ENCODE assay signal across 12 cellular contexts in genomic region chr19:47122359-47123335, GRCh38. TPM values are rescaled to one million over a fixed set of nuclear protein-coding genes. Genes with fewer than 3 reads are reported as not detected.
DNase-seq lines count a peak whose midpoint lies in the region; ATAC-seq and TF ChIP-seq lines count a peak whose summit lies in the region.
"Had no signal": no experiment of that assay in that cellular context is flagged by ENCODE, and none has a peak within 500 bp of the region (broad histone marks: within the 10 kb centered on the region; RNA-seq: fewer than 3 reads in every experiment).

No MANE protein-coding gene starts in this region.

- H3K4me2 ChIP-seq in smooth muscle cell, result no peak overlapping the region

- H3K4me3 ChIP-seq in fibroblast of villous mesenchyme (ENCODE audit: low read depth, low read length), result no peak overlapping the region
- no peak overlapping the region for H3K4me3 ChIP-seq in smooth muscle cell
- H3K4me3 ChIP-seq: heart right ventricle, mucosa of descending colon had no signal

- peak overlapping the region; percentile 47 for H3K27ac ChIP-seq in smooth muscle cell (ENCODE audit: low read depth)
- H3K27ac ChIP-seq: 22Rv1, heart right ventricle had no signal

- WGBS in smooth muscle cell (ENCODE audit: low lambda C conversion rate), result 67% methylated on average over 14 of the region's 14 CpGs

- H3K4me3 Mint-ChIP-seq in activated naive CD4-positive, alpha-beta T cell treated with anti-CD3 and anti-CD28 coated beads, Interleukin-2, amount 50 U/mL, for 24 hours, result no peak overlapping the region

- H3K36me3 Mint-ChIP-seq in activated naive CD4-positive, alpha-beta T cell treated with anti-CD3 and anti-CD28 coated beads, Interleukin-2, amount 50 U/mL, for 24 hours, result peaks cover 2% of the 10 kb centered on the region
- no peaks in the 10 kb centered on the region for H3K36me3 Mint-ChIP-seq in activated naive CD4-positive, alpha-beta T cell treated with anti-CD3 and anti-CD28 coated beads, Interleukin-2, amount 50 U/mL, for 72 hours

- no peaks in the 10 kb centered on the region for H3K27me3 Mint-ChIP-seq in activated naive CD4-positive, alpha-beta T cell treated with anti-CD3 and anti-CD28 coated beads, Interleukin-2, amount 50 U/mL, for 24 hours

- H4K20me1 ChIP-seq in smooth muscle cell (ENCODE audit: low read depth), result no peaks in the 10 kb centered on the region

- no peaks in the 10 kb centered on the region for H3K4me1 ChIP-seq in smooth muscle cell (ENCODE audit: low read depth)

- no peaks in the 10 kb centered on the region for H3K9me3 ChIP-seq in smooth muscle cell (replicated peaks; ENCODE audit: low read depth)
- H3K9me3 ChIP-seq: heart right ventricle, mucosa of descending colon had no signal

- H2AFZ ChIP-seq in smooth muscle cell (ENCODE audit: low read depth), result no peak overlapping the region

- no peaks in the 10 kb centered on the region for H3K9me3 Mint-ChIP-seq in activated naive CD4-positive, alpha-beta T cell treated with anti-CD3 and anti-CD28 coated beads, Interleukin-2, amount 50 U/mL, for 24 hours
- H3K9me3 Mint-ChIP-seq in activated naive CD4-positive, alpha-beta T cell treated with anti-CD3 and anti-CD28 coated beads, Interleukin-2, amount 50 U/mL, for 72 hours, result no peaks in the 10 kb centered on the region

- no peaks in the 10 kb centered on the region for H3K79me2 ChIP-seq in smooth muscle cell (ENCODE audit: low read depth)

- peak overlapping the region; percentile 6 for H3K27ac Mint-ChIP-seq in activated naive CD4-positive, alpha-beta T cell treated with anti-CD3 and anti-CD28 coated beads, Interleukin-2, amount 50 U/mL, for 24 hours
- no peak overlapping the region for H3K27ac Mint-ChIP-seq in activated naive CD4-positive, alpha-beta T cell treated with anti-CD3 and anti-CD28 coated beads, Interleukin-2, amount 50 U/mL, for 72 hours

- H3K27me3 ChIP-seq in smooth muscle cell (ENCODE audit: low read depth), result no peaks in the 10 kb centered on the region
- H3K27me3 ChIP-seq: heart right ventricle had no signal

- H3F3A ChIP-seq in smooth muscle cell (ENCODE audit: low read depth), result no peaks in the 10 kb centered on the region

- no peak for TF ChIP-seq CTCF in fibroblast of villous mesenchyme (IDR thresholded peaks at IDR 0.05; ENCODE audit: insufficient read depth, low read depth, low read length)
- no peak for TF ChIP-seq CTCF in smooth muscle cell (IDR thresholded peaks at IDR 0.05; ENCODE audit: borderline replicate concordance, insufficient read depth, poor library complexity, severe bottlenecking)

- H3K36me3 ChIP-seq in smooth muscle cell (ENCODE audit: low read depth), result no peaks in the 10 kb centered on the region
- H3K36me3 ChIP-seq: heart right ventricle had no signal

- peaks cover 6% of the 10 kb centered on the region for H3K4me1 Mint-ChIP-seq in activated naive CD4-positive, alpha-beta T cell treated with anti-CD3 and anti-CD28 coated beads, Interleukin-2, amount 50 U/mL, for 24 hours

- ATAC-seq in activated naive CD4-positive, alpha-beta T cell treated with anti-CD3 and anti-CD28 coated beads, Interleukin-2, amount 50 U/mL, for 72 hours, result no peak
- ATAC-seq in GM18858 (IDR thresholded peaks at IDR 0.05; ENCODE audit: unreplicated experiment), result no peak
- ATAC-seq: mucosa of descending colon had no signal

- no peak overlapping the region for H3K9ac ChIP-seq in smooth muscle cell (ENCODE audit: low read depth)

- DNase-seq in activated naive CD4-positive, alpha-beta T cell treated with anti-CD3 and anti-CD28 coated beads, Interleukin-2, amount 50 U/mL, for 72 hours (ENCODE audit: low spot score in 2 of 2), result no peak
- DNase-seq in SW480 (ENCODE audit: low spot score) (peak; percentile 60), fibroblast of villous mesenchyme (ENCODE audit: low read depth) (peak; percentile 76), smooth muscle cell (lab: John Stamatoyannopoulos, UW; ENCODE audit: unreplicated experiment) (no peak), superior temporal gyrus (ENCODE audit: extremely low spot score) (no peak), NCI-H1436 (lab: John Stamatoyannopoulos, UW) (no peak)
- DNase-seq: activated T-cell treated with anti-CD3 and anti-CD28 coated beads, Interleukin-2, amount 50 U/mL, for 1 hour; heart right ventricle; mucosa of descending colon had no signal

RNA-seq across cellular contexts. Expression of gene SAE1, which starts 8.0 kb away (rescaled TPM):
- total RNA-seq in activated naive CD4-positive, alpha-beta T cell treated with anti-CD3 and anti-CD28 coated beads, Interleukin-2, amount 50 U/mL, for 72 hours, result 100 to 1,000 TPM; 121 to 178 TPM
- 155 and 160 TPM in 2 replicates for total RNA-seq in fibroblast of villous mesenchyme
- 65.9 and 67.4 TPM in 2 replicates for total RNA-seq in smooth muscle cell
- polyA plus RNA-seq in smooth muscle cell, result 70.8 and 89.4 TPM in 2 replicates

RNA-seq across cellular contexts. Expression of gene ZC3H4, which starts 9.1 kb away (rescaled TPM):
- 100 to 1,000 TPM in 1 of 2 donors, 10 to 100 TPM in 1; 49.8 to 112 TPM for total RNA-seq in activated naive CD4-positive, alpha-beta T cell treated with anti-CD3 and anti-CD28 coated beads, Interleukin-2, amount 50 U/mL, for 72 hours
- total RNA-seq in fibroblast of villous mesenchyme (16.0 and 16.8 TPM in 2 replicates), smooth muscle cell (6.6 and 9.3 TPM in 2 replicates)
- 1.9 and 3.5 TPM in 2 replicates for polyA plus RNA-seq in smooth muscle cell

Comparison
In these comparisons a context has a peak if more than half of its experiments do, and no peak if none do; other contexts are left out.
1. DNase-seq: peak in SW480 (single experiment) and fibroblast of villous mesenchyme (single experiment); none in activated naive CD4-positive, alpha-beta T cell treated with anti-CD3 and anti-CD28 coated beads, Interleukin-2, amount 50 U/mL, for 72 hours (0 of 2), smooth muscle cell (single experiment), superior temporal gyrus (single experiment) and NCI-H1436 (single experiment).